ENCODE assay signal across 1 cellular context in genomic region chr17:2029911-2030778, GRCh38.
TF ChIP-seq lines count a peak whose summit lies in the region.

TSS of gene DPH1 (plus strand) at chr17:2030153. CDS start at chr17:2030170, 17 bp downstream.

TF ChIP-seq in HEK293, 187 proteins besides CTCF, POLR2A, EP300 and RAD21 (continued from another document and continues in another):
- TF ChIP-seq ZNF354C (tag by site-specific recombination; IDR thresholded peaks at IDR 0.05; ENCODE audit: borderline replicate concordance, low read depth) (no peak), ZNF792 (tag by site-specific recombination; IDR thresholded peaks at IDR 0.05) (no peak), ZNF654 (tag by site-specific recombination; IDR thresholded peaks at IDR 0.05; ENCODE audit: low read depth) (no peak; the same call in 1 of the 2 replicates), ZNF366 (tag by site-specific recombination; conservative IDR thresholded peaks at IDR 0.05) (no peak), ZSCAN30 (tag by site-specific recombination; IDR thresholded peaks at IDR 0.05) (no peak; the same call in 1 of the 2 replicates), ZNF473 (tag by site-specific recombination; IDR thresholded peaks at IDR 0.05) (no peak), FEZF1 (tag by site-specific recombination; IDR thresholded peaks at IDR 0.05) (peak; percentile 86), PATZ1 (tag by site-specific recombination; IDR thresholded peaks at IDR 0.05) (peak; percentile 93), ZNF394 (tag by site-specific recombination; IDR thresholded peaks at IDR 0.05; ENCODE audit: borderline replicate concordance) (no peak; the same call in 1 of the 2 replicates), ZBTB11 (tag by site-specific recombination; conservative IDR thresholded peaks at IDR 0.05; ENCODE audit: low read depth) (no peak), ZBTB6 (tag by site-specific recombination; IDR thresholded peaks at IDR 0.05) (no peak), ZNF555 (tag by site-specific recombination; conservative IDR thresholded peaks at IDR 0.05) (no peak), ZSCAN16 (tag by site-specific recombination; IDR thresholded peaks at IDR 0.05) (no peak), ZNF2 (tag by site-specific recombination; IDR thresholded peaks at IDR 0.05) (0 out of 2 replicates have a peak, but pooled peaks have one; percentile 32), TRIM28 (IDR thresholded peaks at IDR 0.05; ENCODE audit: borderline replicate concordance, low read length) (0 out of 2 replicates have a peak, but pooled peaks have one; percentile 47), SCRT2 (tag by site-specific recombination; IDR thresholded peaks at IDR 0.05) (no peak), ZNF580 (tag by site-specific recombination; IDR thresholded peaks at IDR 0.05) (peak; percentile 75), ZNF239 (tag by site-specific recombination; IDR thresholded peaks at IDR 0.05) (no peak), PRDM1 (tag by site-specific recombination; IDR thresholded peaks at IDR 0.05) (no peak), ZBTB1 (tag by site-specific recombination; IDR thresholded peaks at IDR 0.05) (no peak), ZNF202 (tag by site-specific recombination; IDR thresholded peaks at IDR 0.05; ENCODE audit: borderline replicate concordance) (no peak), KLF9 (tag by site-specific recombination; IDR thresholded peaks at IDR 0.05; ENCODE audit: low read depth) (peak; percentile 68), EGR2 (tag by site-specific recombination; IDR thresholded peaks at IDR 0.05; ENCODE audit: low read depth) (peak; percentile 80), ZNF600 (tag by site-specific recombination; IDR thresholded peaks at IDR 0.05) (peak; percentile 94), ZNF280D (tag by site-specific recombination; IDR thresholded peaks at IDR 0.05) (no peak), ZNF133 (tag by site-specific recombination; IDR thresholded peaks at IDR 0.05) (no peak), ZNF37A (tag by site-specific recombination; IDR thresholded peaks at IDR 0.05) (peak; percentile 51; the same call in 1 of the 2 replicates), ZNF221 (tag by site-specific recombination; IDR thresholded peaks at IDR 0.05; ENCODE audit: borderline replicate concordance) (no peak), ELK4 (IDR thresholded peaks at IDR 0.05; ENCODE audit: borderline replicate concordance, low read depth, low read length) (no peak), ZNF280C (tag by site-specific recombination; IDR thresholded peaks at IDR 0.05) (no peak), ZNF26 (tag by site-specific recombination; IDR thresholded peaks at IDR 0.05) (no peak), GLIS2 (tag by site-specific recombination; IDR thresholded peaks at IDR 0.05) (peak; percentile 65), SP3 (tag by site-specific recombination; IDR thresholded peaks at IDR 0.05) (peak; percentile 96), BCL11A (tag by site-specific recombination; IDR thresholded peaks at IDR 0.05; ENCODE audit: low read depth) (no peak), ZNF433 (tag by site-specific recombination; IDR thresholded peaks at IDR 0.05; ENCODE audit: low read depth) (no peak), KLF17 (tag by site-specific recombination; IDR thresholded peaks at IDR 0.05) (peak; percentile 85), HOXA7 (CRISPR knock-in tag; IDR thresholded peaks at IDR 0.05; ENCODE audit: borderline replicate concordance) (no peak), ZNF558 (tag by site-specific recombination; IDR thresholded peaks at IDR 0.05) (no peak), ZEB2 (tag by site-specific recombination; IDR thresholded peaks at IDR 0.05) (peak; percentile 74), ZNF658 (tag by site-specific recombination; IDR thresholded peaks at IDR 0.05) (no peak), SCRT1 (tag by site-specific recombination; IDR thresholded peaks at IDR 0.05; ENCODE audit: borderline replicate concordance) (no peak), ZNF610 (tag by site-specific recombination; IDR thresholded peaks at IDR 0.05; ENCODE audit: borderline replicate concordance) (no peak; the same call in 1 of the 2 replicates), ZFP69B (tag by site-specific recombination; IDR thresholded peaks at IDR 0.05) (peak; percentile 76; the same call in 1 of the 2 replicates), ZNF768 (tag by site-specific recombination; IDR thresholded peaks at IDR 0.05) (no peak), ZNF146 (tag by site-specific recombination; IDR thresholded peaks at IDR 0.05) (no peak), IKZF3 (tag by site-specific recombination; IDR thresholded peaks at IDR 0.05) (no peak), ZNF624 (tag by site-specific recombination; IDR thresholded peaks at IDR 0.05) (no peak), ZBTB7A (tag by site-specific recombination; IDR thresholded peaks at IDR 0.05; ENCODE audit: low read depth) (peak; percentile 56; the same call in 1 of the 2 replicates), ZIC2 (tag by site-specific recombination; IDR thresholded peaks at IDR 0.05) (peak; percentile 66), ZNF292 (tag by site-specific recombination; IDR thresholded peaks at IDR 0.05; ENCODE audit: borderline replicate concordance, low read depth) (no peak), RBAK (tag by site-specific recombination; IDR thresholded peaks at IDR 0.05) (no peak), ZFP3 (tag by site-specific recombination; IDR thresholded peaks at IDR 0.05; ENCODE audit: low read depth) (no peak)
